ENCODE assay signal across 11 cellular contexts in the genomic region with DNA sequence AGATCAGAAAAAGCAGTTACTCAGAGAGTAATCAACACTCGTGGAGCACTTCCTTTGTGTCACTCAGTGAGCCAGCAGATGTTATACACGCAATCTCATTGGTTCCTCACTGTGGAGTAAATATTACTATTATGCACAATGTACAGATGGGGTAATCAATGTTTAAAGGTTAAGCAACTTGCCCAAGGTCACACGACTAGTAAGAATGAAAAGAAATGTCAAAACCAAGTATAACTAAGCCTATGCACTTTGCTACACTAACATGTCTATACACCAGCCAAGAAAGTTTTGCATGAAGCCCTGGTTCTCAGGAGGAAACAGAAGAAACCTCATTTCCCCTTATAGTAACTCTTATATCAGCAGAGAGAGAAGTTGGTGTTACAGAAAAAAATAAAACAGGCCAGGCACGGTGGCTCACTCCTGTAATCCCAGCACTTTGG. TPM values are rescaled to one million over a fixed set of nuclear protein-coding genes. Genes with fewer than 3 reads are reported as not detected.
DNase-seq lines count a peak whose midpoint lies in the region; ATAC-seq, FAIRE-seq and TF ChIP-seq lines count a peak whose summit lies in the region.
"Had no signal": no experiment of that assay in that cellular context is flagged by ENCODE, and none has a peak within 500 bp of the region (broad histone marks: within the 10 kb centered on the region; RNA-seq: fewer than 3 reads in every experiment).

No MANE protein-coding gene starts in this region.

- dilution Hi-C loops in endothelial cell of umbilical vein (cut with MboI; ENCODE audit: extremely low pct_ligation_motif_present, low sequenced_read_pairs) = no loop called here

- H3K9me1 ChIP-seq in endothelial cell of umbilical vein (replicated peaks; ENCODE audit: control insufficient read depth, extremely low read depth, insufficient read depth, low read length) = no peaks in the 10 kb centered on the region

- H3K4me3 ChIP-seq in endothelial cell of umbilical vein (replicated peaks in 1 of 3; ENCODE audit: insufficient read depth in 1 of 3, low read depth in 1 of 3, low read length in 3 of 3) (no peak overlapping the region), suprapubic skin (no peak overlapping the region)
- H3K4me3 ChIP-seq: K562 had no signal

- no TSS peak for BruUV-seq in endothelial cell of umbilical vein (replicated peaks; lab: Mats Ljungman, UMichigan)

- intact Hi-C loops in endothelial cell of umbilical vein (cut with micrococcal nuclease) = no loop called here

- DNase-seq in GM12892 (ENCODE audit: insufficient read length) (no peak), Kasumi-1 (lab: John Stamatoyannopoulos, UW) (peak; percentile 55 to 63), endothelial cell of umbilical vein (ENCODE audit: low read depth, low spot score) (peak; percentile 43), NCI-H1694 treated with DMSO at 0.1 percent for 48 hours (lab: John Stamatoyannopoulos, UW) (no peak), suprapubic skin (ENCODE audit: low spot score in 2 of 2) (no peak)
- no peak for DNase-seq in activated CD4-positive, alpha-beta T cell treated with anti-CD3 and anti-CD28 coated beads, Interleukin-2, amount 50 U/mL, for 1 hour
- DNase-seq: cerebellar nuclear complex, left cardiac atrium had no signal

- no peak for TF ChIP-seq EP300 in suprapubic skin (IDR thresholded peaks at IDR 0.05)

- H3K9ac ChIP-seq in endothelial cell of umbilical vein (replicated peaks; ENCODE audit: extremely low read depth, insufficient read depth, low read length) = no peak overlapping the region

- peaks cover 22% of the 10 kb centered on the region for H3K4me1 ChIP-seq in endothelial cell of umbilical vein (ENCODE audit: control insufficient read depth, extremely low read depth, insufficient read depth, low read length)
- peaks cover 10% of the 10 kb centered on the region for H3K4me1 ChIP-seq in suprapubic skin

- CTCF ChIA-PET in endothelial cell of umbilical vein (lab: Charles Lee) = no interaction called here

- TF ChIP-seq POLR2A in GM12892 (IDR thresholded peaks at IDR 0.05; ENCODE audit: low read depth, low read length) (no peak), endothelial cell of umbilical vein (IDR thresholded peaks at IDR 0.05; ENCODE audit: low read depth, low read length) (no peak), suprapubic skin (IDR thresholded peaks at IDR 0.05) (no peak)

- H3K27me3 ChIP-seq in endothelial cell of umbilical vein (ENCODE audit: control insufficient read depth in 2 of 2, insufficient read depth in 2 of 2, low read length in 2 of 2) (no peaks in the 10 kb centered on the region), suprapubic skin (no peaks in the 10 kb centered on the region)

- 74% methylated on average over 4 of the region's 4 CpGs for WGBS in suprapubic skin

- FAIRE-seq in GM12892 (lab: Jason Lieb, UNC) = peak; percentile 50
- no peak for FAIRE-seq in endothelial cell of umbilical vein (lab: Jason Lieb, UNC)
- FAIRE-seq: K562 had no signal

- no peak overlapping the region for H3K4me2 ChIP-seq in endothelial cell of umbilical vein (ENCODE audit: insufficient read depth, low read length)

- POLR2A ChIA-PET in endothelial cell of umbilical vein (lab: Charles Lee) = no interaction called here

- H4K20me1 ChIP-seq in endothelial cell of umbilical vein (replicated peaks; ENCODE audit: control insufficient read depth, extremely low read depth, insufficient read depth, low read length) = no peaks in the 10 kb centered on the region

- no peak for TF ChIP-seq CTCF in endothelial cell of umbilical vein (IDR thresholded peaks at IDR 0.05; ENCODE audit: extremely low read depth in 1 of 2, insufficient read depth in 1 of 2, low read depth in 1 of 2, low read length in 2 of 2)
- TF ChIP-seq CTCF in suprapubic skin (IDR thresholded peaks at IDR 0.05) = no peak

- H3K79me2 ChIP-seq in endothelial cell of umbilical vein (ENCODE audit: control insufficient read depth, insufficient read depth, low read length) = no peaks in the 10 kb centered on the region

- no peak overlapping the region for H3K27ac ChIP-seq in endothelial cell of umbilical vein (ENCODE audit: insufficient read depth, low read depth, low read length)
- H3K27ac ChIP-seq in suprapubic skin = no peak overlapping the region

- H3K9me3 ChIP-seq in endothelial cell of umbilical vein (replicated peaks; ENCODE audit: control insufficient read depth, insufficient read depth, low read length) (no peaks in the 10 kb centered on the region), suprapubic skin (no peaks in the 10 kb centered on the region)

- no peak overlapping the region for H2AFZ ChIP-seq in endothelial cell of umbilical vein (ENCODE audit: low read depth, low read length)

- H3K36me3 ChIP-seq in endothelial cell of umbilical vein (ENCODE audit: control insufficient read depth in 2 of 2, extremely low read depth in 1 of 2, insufficient read depth in 2 of 2, low read length in 2 of 2) (no peaks in the 10 kb centered on the region), suprapubic skin (peaks cover 18% of the 10 kb centered on the region)

- ATAC-seq in GM21786 (IDR thresholded peaks at IDR 0.05; ENCODE audit: unreplicated experiment) (peak; percentile 29), HG02840 (IDR thresholded peaks at IDR 0.05; ENCODE audit: low FRiP score, unreplicated experiment) (no peak)
- ATAC-seq: K562, left cardiac atrium had no signal

TF ChIP-seq in endothelial cell of umbilical vein, 7 proteins besides CTCF, POLR2A, EP300 and RAD21:
- TF ChIP-seq, protein P1, sequence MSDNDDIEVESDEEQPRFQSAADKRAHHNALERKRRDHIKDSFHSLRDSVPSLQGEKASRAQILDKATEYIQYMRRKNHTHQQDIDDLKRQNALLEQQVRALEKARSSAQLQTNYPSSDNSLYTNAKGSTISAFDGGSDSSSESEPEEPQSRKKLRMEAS (IDR thresholded peaks at IDR 0.05; ENCODE audit: insufficient read depth, insufficient read length) = no peak
- TF ChIP-seq EZH2 (IDR thresholded peaks at IDR 0.05; ENCODE audit: borderline replicate concordance, low read depth, low read length, severe bottlenecking) (no peak), MYC (IDR thresholded peaks at IDR 0.05; ENCODE audit: low read depth, low read length) (no peak), FOS (IDR thresholded peaks at IDR 0.05; ENCODE audit: borderline replicate concordance, insufficient read depth, low read length) (no peak), JUN (IDR thresholded peaks at IDR 0.05; ENCODE audit: borderline replicate concordance, insufficient read depth, insufficient read length, low read depth) (no peak), POLR2AphosphoS5 (IDR thresholded peaks at IDR 0.05; ENCODE audit: insufficient read depth, low read depth, low read length) (no peak), GATA2 (IDR thresholded peaks at IDR 0.05; ENCODE audit: insufficient read depth, insufficient read length, low read depth, low read length) (no peak)

RNA-seq across cellular contexts. Expression of a gene that starts 5.4 kb away (rescaled TPM):
- 25.5 TPM for polyA plus RNA-seq in GM12892 (2012; ENCODE audit: missing spikeins)
- total RNA-seq in endothelial cell of umbilical vein = 12.8 and 14.0 TPM in 2 replicates
- 11.4 and 11.6 TPM in 2 replicates for polyA plus RNA-seq in endothelial cell of umbilical vein
- polyA plus RNA-seq in endothelial cell of umbilical vein (2011; cell fraction: cytosol; rRNA removed) = 13.0 and 13.7 TPM in 2 replicates
- 4.4 and 7.4 TPM in 2 replicates for polyA plus RNA-seq in endothelial cell of umbilical vein (2011; cell fraction: nucleus; rRNA removed)
- polyA plus RNA-seq in endothelial cell of umbilical vein (2012) = 11.8 TPM in 2 replicates
- polyA minus RNA-seq in endothelial cell of umbilical vein = 4.3 and 6.4 TPM in 2 replicates
- polyA minus RNA-seq in endothelial cell of umbilical vein (2011; cell fraction: cytosol; rRNA and poly(A)+ RNA removed) = 14.2 TPM
- 4.6 and 5.7 TPM in 2 replicates for polyA minus RNA-seq in endothelial cell of umbilical vein (2011; cell fraction: nucleus; rRNA and poly(A)+ RNA removed)
- 10 to 100 TPM in 1 of 4 donors, 1 to 10 TPM in 3; 5.6 to 24.1 (median 8.0) TPM for total RNA-seq in suprapubic skin

Comparison
In these comparisons a context has a peak if more than half of its experiments do, and no peak if none do; other contexts are left out.
1. DNase-seq: peak in Kasumi-1 (2 of 2) and endothelial cell of umbilical vein (single experiment); none in GM12892 (single experiment), NCI-H1694 treated with DMSO at 0.1 percent for 48 hours (single experiment), suprapubic skin (0 of 2) and activated CD4-positive, alpha-beta T cell treated with anti-CD3 and anti-CD28 coated beads, Interleukin-2, amount 50 U/mL, for 1 hour (single experiment).